Comparison of ENCODE assay signal across 22 cellular contexts in genomic region chr11:74641905-74642304, GRCh38. TPM values are rescaled to one million over a fixed set of nuclear protein-coding genes. Genes with fewer than 3 reads are reported as not detected.
DNase-seq lines count a peak whose midpoint lies in the region; ATAC-seq and TF ChIP-seq lines count a peak whose summit lies in the region.
"Had no signal": no experiment of that assay in that cellular context is flagged by ENCODE, and none has a peak within 500 bp of the region (broad histone marks: within the 10 kb centered on the region; RNA-seq: fewer than 3 reads in every experiment).

No MANE protein-coding gene starts in this region.

- peaks cover 0 to 65% of the 10 kb centered on the region in 2 donors for H3K36me3 ChIP-seq in left lung
- H3K36me3 ChIP-seq: breast epithelium had no signal

- H3K9me3 ChIP-seq in left lung, result no peaks in the 10 kb centered on the region
- H3K9me3 ChIP-seq: breast epithelium, gastrocnemius medialis, upper lobe of left lung had no signal

- no peaks in the 10 kb centered on the region for H3K27me3 ChIP-seq in left lung
- H3K27me3 ChIP-seq: breast epithelium, gastrocnemius medialis, upper lobe of left lung had no signal

- intact Hi-C loops in left lung (cut with DNase I), result no loop called here

- peaks cover 0 to 2% of the 10 kb centered on the region in 2 donors for H3K4me1 ChIP-seq in left lung
- H3K4me1 ChIP-seq: breast epithelium, gastrocnemius medialis, upper lobe of left lung had no signal

- DNase-seq in AG08395 (ENCODE audit: low spot score) (peak; percentile 4), NCI-H82 (lab: John Stamatoyannopoulos, UW) (peak; percentile 50), choroid plexus epithelial cell (ENCODE audit: low read depth) (peak; percentile 19), left lung (no peak), HuH-7.5 (ENCODE audit: low spot score) (no peak), MV-4-11 (lab: John Stamatoyannopoulos, UW) (no peak)
- no peak for DNase-seq in activated CD4-positive, alpha-beta T cell treated with anti-CD3 and anti-CD28 coated beads, Interleukin-2, amount 50 U/mL, for 48 hours
- DNase-seq in activated CD4-positive, alpha-beta T cell treated with anti-CD3 and anti-CD28 coated beads, Interleukin-2, amount 50 U/mL, for 1 hour, result no peak
- DNase-seq: activated CD4-positive, alpha-beta T cell treated with anti-CD3 and anti-CD28 coated beads, Interleukin-2, amount 10 ng/mL, durations not matched to agents 24 days and 14 days; activated effector memory CD4-positive, alpha-beta T cell treated with Interleukin-2 at 50 U/mL for 16 hours; activated naive CD8-positive, alpha-beta T cell treated with anti-CD3 and anti-CD28 coated beads, Interleukin-2, amount 50 U/mL, for 24 hours; gastrocnemius medialis; mesendoderm; naive thymus-derived CD4-positive, alpha-beta T cell; NCI-H446 treated with DMSO at 0.1 percent for 48 hours; NK-92 treated with Interleukin-12 subunit alpha and Interleukin-12 subunit beta, amount 100 ng/mL, for 24 hours; stimulated activated CD4-positive, alpha-beta T cell treated with anti-CD3 and anti-CD28 coated beads, Interleukin-12 subunit alpha, Interleukin-12 subunit beta, amount 100 ng/mL, for 4 hours; stimulated activated CD4-positive, alpha-beta T cell treated with anti-CD3 and anti-CD28 coated beads, Interleukin-4, amount 100 ng/mL, for 4 hours; stimulated activated naive CD8-positive, alpha-beta T cell treated with anti-CD3 and anti-CD28 coated beads, Interleukin-15, amount 100 ng/mL, for 72 hours; T-helper 17 cell; upper lobe of left lung had no signal

- ATAC-seq in left lung, result peak; percentile 41
- ATAC-seq: activated naive CD8-positive, alpha-beta T cell treated with anti-CD3 and anti-CD28 coated beads, Interleukin-2, amount 50 U/mL, for 24 hours; gastrocnemius medialis; naive thymus-derived CD4-positive, alpha-beta T cell; stimulated activated naive CD8-positive, alpha-beta T cell treated with anti-CD3 and anti-CD28 coated beads, Interleukin-15, amount 100 ng/mL, for 72 hours; T-helper 17 cell had no signal

- no peak overlapping the region for H3K4me3 ChIP-seq in choroid plexus epithelial cell (ENCODE audit: low read depth, low read length)
- no peak overlapping the region for H3K4me3 ChIP-seq in left lung
- H3K4me3 ChIP-seq: breast epithelium, gastrocnemius medialis, upper lobe of left lung had no signal

- TF ChIP-seq CTCF in choroid plexus epithelial cell (conservative IDR thresholded peaks at IDR 0.05; ENCODE audit: low read depth, low read length) (no peak), left lung (IDR thresholded peaks at IDR 0.05) (no peak)

- no peak overlapping the region for H3K27ac ChIP-seq in left lung
- H3K27ac ChIP-seq: gastrocnemius medialis, upper lobe of left lung had no signal

RNA-seq across cellular contexts. Expression of gene POLD3, which starts 49.5 kb away (rescaled TPM):
- total RNA-seq in left lung, result 10 to 100 TPM; 15.0 to 22.7 TPM

Comparison
In these comparisons a context has a peak if more than half of its experiments do, and no peak if none do; other contexts are left out.
1. DNase-seq: peak in AG08395 (single experiment), NCI-H82 (single experiment) and choroid plexus epithelial cell (single experiment); none in left lung (0 of 2), activated CD4-positive, alpha-beta T cell treated with anti-CD3 and anti-CD28 coated beads, Interleukin-2, amount 50 U/mL, for 48 hours (0 of 2), activated CD4-positive, alpha-beta T cell treated with anti-CD3 and anti-CD28 coated beads, Interleukin-2, amount 50 U/mL, for 1 hour (single experiment), HuH-7.5 (single experiment) and MV-4-11 (single experiment).